ENCODE assay signal across 13 cellular contexts in the genomic region with DNA sequence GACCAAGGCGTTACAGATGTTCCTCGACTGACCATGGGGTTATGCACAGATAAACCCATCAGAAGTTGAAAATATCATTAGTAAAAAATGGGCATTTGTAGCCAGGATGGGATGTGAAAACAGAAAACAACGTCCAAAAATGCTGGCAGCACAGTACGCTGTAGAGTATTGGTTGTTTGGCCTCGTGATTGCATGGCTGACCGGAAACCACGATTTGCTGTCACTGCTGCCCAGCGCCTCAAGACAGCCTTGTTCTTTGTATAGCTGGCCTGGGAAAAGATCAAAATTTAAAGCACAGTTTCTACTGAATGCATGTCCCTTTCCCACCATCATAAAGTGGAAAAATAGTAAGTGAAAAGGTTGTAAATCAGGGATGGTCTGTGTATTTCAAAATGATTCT.
"Had no signal": no experiment of that assay in that cellular context is flagged by ENCODE, and none has a peak within 500 bp of the region (broad histone marks: within the 10 kb centered on the region; RNA-seq: fewer than 3 reads in every experiment).

No MANE protein-coding gene starts in this region.

- H3K9me3 Mint-ChIP-seq: activated naive CD4-positive, alpha-beta T cell treated with anti-CD3 and anti-CD28 coated beads, Interleukin-2, amount 10 ng/mL, durations not matched to agents 7 days and 5 days had no signal

- H3K4me1 Mint-ChIP-seq: activated naive CD4-positive, alpha-beta T cell treated with anti-CD3 and anti-CD28 coated beads, Interleukin-2, amount 10 ng/mL, durations not matched to agents 7 days and 5 days; stimulated activated effector memory CD8-positive, alpha-beta T cell treated with anti-CD3 and anti-CD28 coated beads, Interleukin-12 subunit alpha, Interleukin-12 subunit beta, amount 100 ng/mL, for 72 hours had no signal

- H3K27ac Mint-ChIP-seq: activated naive CD4-positive, alpha-beta T cell treated with anti-CD3 and anti-CD28 coated beads, Interleukin-2, amount 10 ng/mL, durations not matched to agents 7 days and 5 days; natural killer cell treated with Interleukin-12 subunit alpha and Interleukin-12 subunit beta and Interleukin-15 and Interleukin-18, amount 100 ng/mL, for 72 hours; stimulated activated effector memory CD8-positive, alpha-beta T cell treated with anti-CD3 and anti-CD28 coated beads, Interleukin-12 subunit alpha, Interleukin-12 subunit beta, amount 100 ng/mL, for 72 hours; type B pancreatic cell had no signal

- H3K27me3 ChIP-seq: ascending aorta had no signal

- H3K4me1 ChIP-seq: psoas muscle had no signal

- ATAC-seq: activated CD4-positive, CD25-positive, alpha-beta regulatory T cell treated with anti-CD3 and anti-CD28 coated beads, Interleukin-2, amount 50 U/mL, for 24 hours; esophagus mucosa; left colon; natural killer cell treated with Interleukin-12 subunit alpha and Interleukin-12 subunit beta and Interleukin-15 and Interleukin-18, amount 100 ng/mL, for 72 hours; psoas muscle; stimulated activated effector memory CD8-positive, alpha-beta T cell treated with anti-CD3 and anti-CD28 coated beads, Interleukin-12 subunit alpha, Interleukin-12 subunit beta, amount 100 ng/mL, for 72 hours had no signal

- H3K4me3 ChIP-seq: ascending aorta, psoas muscle had no signal

- H3K9me3 ChIP-seq: ascending aorta, psoas muscle had no signal

- H3K27ac ChIP-seq: psoas muscle had no signal

- DNase-seq: activated CD4-positive, alpha-beta T cell treated with anti-CD3 and anti-CD28 coated beads, Interleukin-2, amount 50 U/mL, for 1 hour; activated CD8-positive, alpha-beta memory T cell treated with anti-CD3 and anti-CD28 coated beads for 24 hours; activated naive CD4-positive, alpha-beta T cell treated with anti-CD3 and anti-CD28 coated beads, Interleukin-2, amount 10 ng/mL, durations not matched to agents 7 days and 5 days; foreskin fibroblast; left colon; occipital lobe; psoas muscle had no signal

- H3K4me3 Mint-ChIP-seq: activated naive CD4-positive, alpha-beta T cell treated with anti-CD3 and anti-CD28 coated beads, Interleukin-2, amount 10 ng/mL, durations not matched to agents 7 days and 5 days; natural killer cell treated with Interleukin-12 subunit alpha and Interleukin-12 subunit beta and Interleukin-15 and Interleukin-18, amount 100 ng/mL, for 72 hours; stimulated activated effector memory CD8-positive, alpha-beta T cell treated with anti-CD3 and anti-CD28 coated beads, Interleukin-12 subunit alpha, Interleukin-12 subunit beta, amount 100 ng/mL, for 72 hours; type B pancreatic cell had no signal

- H3K27me3 Mint-ChIP-seq: activated naive CD4-positive, alpha-beta T cell treated with anti-CD3 and anti-CD28 coated beads, Interleukin-2, amount 10 ng/mL, durations not matched to agents 7 days and 5 days; natural killer cell treated with Interleukin-12 subunit alpha and Interleukin-12 subunit beta and Interleukin-15 and Interleukin-18, amount 100 ng/mL, for 72 hours; type B pancreatic cell had no signal
